ENCODE assay signal across 8 cellular contexts in genomic region chr9:137188490-137189296, GRCh38. TPM values are rescaled to one million over a fixed set of nuclear protein-coding genes. Genes with fewer than 3 reads are reported as not detected.
DNase-seq lines count a peak whose midpoint lies in the region; FAIRE-seq and TF ChIP-seq lines count a peak whose summit lies in the region.

ANAPC2 (minus strand) TSS chr9:137188560; CDS start chr9:137188532, 28 bp downstream.
SSNA1 (plus strand) TSS chr9:137188676; CDS start chr9:137188727, 51 bp downstream.

- TF ChIP-seq CTCF in Loucy (conservative IDR thresholded peaks at IDR 0.05; ENCODE audit: low read length): peak; percentile 50
- TF ChIP-seq CTCF in neutrophil (IDR thresholded peaks at IDR 0.05): peak; percentile 76

- peaks cover 8% of the 10 kb centered on the region; the same call in 1 of the 2 replicates for H3F3A ChIP-seq in Loucy (ENCODE audit: low read depth)

- H3K36me3 ChIP-seq in Loucy (ENCODE audit: insufficient read depth, low read length): peaks cover 7% of the 10 kb centered on the region; the same call in 1 of the 2 replicates
- H3K36me3 ChIP-seq in neutrophil: peaks cover 54% of the 10 kb centered on the region

- H3K27me3 ChIP-seq in Loucy (ENCODE audit: insufficient read depth, low read length, poor library complexity, severe bottlenecking) (no peaks in the 10 kb centered on the region), neutrophil (no peaks in the 10 kb centered on the region)

- no peaks in the 10 kb centered on the region for H3K9me3 ChIP-seq in Loucy (ENCODE audit: insufficient read depth, low read depth, low read length)
- H3K9me3 ChIP-seq in neutrophil: no peaks in the 10 kb centered on the region

- peak; percentile 82 for DNase-seq in G401 (ENCODE audit: low spot score)
- peak; percentile 99 for DNase-seq in H54 (ENCODE audit: insufficient read length, low spot score)
- peak; percentile 80 for DNase-seq in SIG-M5 treated with dmso at 0.1 percent for 504 hours (lab: John Stamatoyannopoulos, UW; ENCODE audit: unreplicated experiment)
- DNase-seq in activated gamma-delta T cell treated with anti-CD3 and anti-CD28 coated beads, Interleukin-2, amount 50 U/mL, for 16 hours (ENCODE audit: low read depth): peak; percentile 87
- DNase-seq in foreskin melanocyte: peak; percentile 90
- DNase-seq in substantia nigra (lab: John Stamatoyannopoulos, UW): peak; percentile 62 to 96 (median 90)

- H3K4me1 ChIP-seq in Loucy (ENCODE audit: insufficient read depth, low read length, poor library complexity, severe bottlenecking) (peaks cover 20% of the 10 kb centered on the region), neutrophil (ENCODE audit: control insufficient read depth in 1 of 2, insufficient read depth in 1 of 2, low read depth in 1 of 2, low read length in 1 of 2) (peaks cover 34% of the 10 kb centered on the region in 2 experiments)

- peak within 1 kb of the TSS; percentile 88 for H3K9ac ChIP-seq in Loucy (ENCODE audit: low read depth, low read length, poor library complexity, severe bottlenecking)

- in situ Hi-C loops in G401 (cut with HindIII; ENCODE audit: low sequenced_read_pairs): no loop called here

- TF ChIP-seq POLR2A in H54 (IDR thresholded peaks at IDR 0.05; ENCODE audit: low read depth, low read length): peak; percentile 84

- peak within 1 kb of the TSS; percentile 80 for H2AFZ ChIP-seq in Loucy (ENCODE audit: low read length)

- H3K79me2 ChIP-seq in Loucy (ENCODE audit: insufficient read depth, low read length): peaks cover 55% of the 10 kb centered on the region

- H3K4me2 ChIP-seq in Loucy (ENCODE audit: low read depth, low read length, poor library complexity, severe bottlenecking): peak within 1 kb of the TSS; percentile 99

- peaks cover 26% of the 10 kb centered on the region for H4K20me1 ChIP-seq in Loucy (ENCODE audit: insufficient read depth, low read length, poor library complexity, severe bottlenecking)

- no peaks in the 10 kb centered on the region for H3K9me2 ChIP-seq in Loucy (replicated peaks; ENCODE audit: low read depth, low read length)

- H3K27ac ChIP-seq in neutrophil (peak within 1 kb of the TSS; percentile 98), substantia nigra (ENCODE audit: low read depth, low read length, poor library complexity, severe bottlenecking) (peak within 1 kb of the TSS; percentile 100)

- FAIRE-seq in H54 (lab: Jason Lieb, UNC): peak; percentile 15

- H3K4me3 ChIP-seq in Loucy (ENCODE audit: low read length, poor library complexity, severe bottlenecking): peak within 1 kb of the TSS; percentile 96
- peak within 1 kb of the TSS; percentile 81 to 97 for H3K4me3 ChIP-seq in neutrophil (ENCODE audit: low read depth in 1 of 2, low read length in 1 of 2)

RNA-seq across cellular contexts. Expression of gene ANAPC2, which starts in this region (rescaled TPM):
- total RNA-seq in G401 (2014; rRNA removed; shearing (Covaris generic)): 58.8 and 63.6 TPM in 2 replicates

RNA-seq across cellular contexts. Expression of gene SSNA1, which starts in this region (rescaled TPM):
- 95.8 and 122 TPM in 2 replicates for total RNA-seq in G401 (2014; rRNA removed; shearing (Covaris generic))

Comparison
In these comparisons a context has a peak if more than half of its experiments do, and no peak if none do; other contexts are left out.
1. Peak in every context shown above with its lines: DNase-seq, H3K4me3 ChIP-seq and H3K27ac ChIP-seq.